In the genomic region with DNA sequence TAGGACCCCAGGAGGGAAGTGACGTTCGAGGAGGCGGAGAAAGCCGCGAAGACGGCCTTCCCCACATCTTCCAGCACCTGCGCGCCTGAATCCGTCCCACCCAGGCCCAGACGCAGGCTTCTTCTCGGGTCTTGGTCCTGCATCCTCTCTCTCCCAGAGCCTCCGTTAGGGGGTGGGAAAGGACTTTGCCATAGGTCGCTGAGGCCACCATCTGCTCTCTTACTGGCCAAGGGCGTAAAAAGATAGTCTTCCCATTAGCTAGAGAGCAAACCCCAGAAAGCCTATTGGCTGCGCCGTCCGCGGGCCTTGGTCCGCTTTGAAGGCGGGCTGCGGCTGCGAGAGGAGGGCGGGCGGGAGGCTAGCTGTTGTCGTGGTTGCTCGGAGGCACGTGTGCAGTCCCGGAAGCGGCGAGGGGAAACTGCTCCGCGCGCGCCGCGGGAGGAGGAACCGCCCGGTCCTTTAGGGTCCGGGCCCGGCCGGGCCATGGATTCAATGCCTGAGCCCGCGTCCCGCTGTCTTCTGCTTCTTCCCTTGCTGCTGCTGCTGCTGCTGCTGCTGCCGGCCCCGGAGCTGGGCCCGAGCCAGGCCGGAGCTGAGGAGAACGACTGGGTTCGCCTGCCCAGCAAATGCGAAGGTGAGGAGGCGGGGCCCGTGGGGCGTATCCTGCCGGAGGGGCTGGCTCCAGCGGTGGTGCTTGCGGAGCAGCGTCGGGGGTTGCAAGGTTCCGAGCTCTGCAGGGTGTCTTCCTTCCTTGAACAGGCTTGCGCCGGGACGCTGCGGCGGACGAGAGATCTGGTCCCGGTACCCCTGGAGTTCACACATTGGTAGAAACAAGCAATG, we compare ENCODE assay signal across 8 cellular contexts.
DNase-seq lines count a peak whose midpoint lies in the region; ATAC-seq and TF ChIP-seq lines count a peak whose summit lies in the region.

A gene (plus strand): TSS at position 393 of the 840 bp plus-strand sequence. CDS start 91 bp downstream, at position 484.

- ATAC-seq in GM19035 (IDR thresholded peaks at IDR 0.05; ENCODE audit: unreplicated experiment) (peak; percentile 74), HG03354 (IDR thresholded peaks at IDR 0.05; ENCODE audit: poor library complexity, severe bottlenecking, unreplicated experiment) (peak; percentile 80)
- peak; percentile 87 for ATAC-seq in activated CD4-positive, CD25-positive, alpha-beta regulatory T cell treated with anti-CD3 and anti-CD28 coated beads, Interleukin-2, amount 50 U/mL, for 24 hours

- DNase-seq in AG09319 (ENCODE audit: extremely low read depth, low read depth) (peak; percentile 90), NCI-H446 treated with DMSO at 0.1 percent for 48 hours (lab: John Stamatoyannopoulos, UW) (peak; percentile 98), cerebellar cortex (ENCODE audit: low spot score) (peak; percentile 100), islet precursor cell (peak; percentile 99)
- peak; percentile 89 to 94 (median 93) for DNase-seq in stimulated activated CD4-positive, alpha-beta T cell treated with anti-CD3 and anti-CD28 coated beads, Interleukin-12 subunit alpha, Interleukin-12 subunit beta, amount 100 ng/mL, for 48 hours (ENCODE audit: low read depth in 2 of 3, low spot score in 1 of 3)

- no peak for TF ChIP-seq CTCF in AG09319 (IDR thresholded peaks at IDR 0.05; ENCODE audit: low read depth, low read length)

Comparison
In these comparisons a context has a peak if more than half of its experiments do, and no peak if none do; other contexts are left out.
1. Peak in every context shown above with its lines: DNase-seq and ATAC-seq.